ENCODE assay signal across 18 cellular contexts in genomic region chr6:166774292-166774691, GRCh38.
"Had no signal": no experiment of that assay in that cellular context is flagged by ENCODE, and none has a peak within 500 bp of the region (broad histone marks: within the 10 kb centered on the region; RNA-seq: fewer than 3 reads in every experiment).

No MANE protein-coding gene starts in this region.

- DNase-seq: activated CD4-positive, alpha-beta T cell treated with anti-CD3 and anti-CD28 coated beads for 48 hours; activated CD4-positive, CD25-positive, alpha-beta regulatory T cell treated with anti-CD3 and anti-CD28 coated beads, Interleukin-2, amount 50 U/mL, for 72 hours; activated naive CD4-positive, alpha-beta T cell treated with anti-CD3 and anti-CD28 coated beads, Interleukin-2, amount 50 U/mL, for 16 hours; activated naive CD8-positive, alpha-beta T cell treated with anti-CD3 and anti-CD28 coated beads, Interleukin-2, amount 10 ng/mL, durations not matched to agents 7 days and 5 days; activated T-cell treated with anti-CD3 and anti-CD28 coated beads, Interleukin-2, amount 50 U/mL, for 1 hour; MG63; MV-4-11; NCI-H1417 treated with DMSO at 0.1 percent for 48 hours; NCI-H1694; NCI-H2029; NCI-H2107; NCI-H2171 treated with DMSO at 0.1 percent for 48 hours; NCI-H510A treated with DMSO at 0.1 percent for 48 hours; NCI-H69; NK-92 treated with Interleukin-12 subunit alpha and Interleukin-12 subunit beta, amount 100 ng/mL, for 24 hours; PC-3; SHP77 treated with DMSO at 0.1 percent for 48 hours had no signal

- ATAC-seq: WTC11 had no signal
